Comparison of ENCODE assay signal across 15 cellular contexts in the genomic region with DNA sequence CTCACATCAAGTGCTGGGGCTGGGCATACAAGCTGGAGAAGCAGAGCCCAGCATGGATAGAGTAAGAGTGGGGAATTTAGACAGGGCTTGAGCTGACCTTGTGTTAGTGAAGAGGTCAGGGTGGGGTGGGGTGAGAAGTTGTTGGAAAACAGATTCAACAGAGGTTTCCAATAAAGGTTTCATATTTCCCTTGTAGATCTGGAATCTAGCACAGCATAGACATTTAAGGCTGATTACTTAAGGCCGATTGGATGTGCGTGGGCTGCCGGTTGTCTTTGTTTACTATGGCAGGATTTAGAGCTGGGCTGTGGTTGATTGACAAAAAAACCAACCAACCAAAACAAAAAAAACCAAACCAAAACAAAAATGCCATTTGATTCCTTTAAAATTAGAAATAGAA.
DNase-seq lines count a peak whose midpoint lies in the region; TF ChIP-seq lines count a peak whose summit lies in the region.
"Had no signal": no experiment of that assay in that cellular context is flagged by ENCODE, and none has a peak within 500 bp of the region (broad histone marks: within the 10 kb centered on the region; RNA-seq: fewer than 3 reads in every experiment).

No MANE protein-coding gene starts in this region.

- H3K36me3 ChIP-seq in prostate gland (no peaks in the 10 kb centered on the region), OCI-LY7 (ENCODE audit: insufficient read depth, low read length) (no peaks in the 10 kb centered on the region)
- H3K36me3 ChIP-seq: SJCRH30, WERI-Rb-1 had no signal

- no peaks in the 10 kb centered on the region for H3K79me2 ChIP-seq in OCI-LY7 (ENCODE audit: insufficient read depth, low read depth, low read length)

- H3K27me3 ChIP-seq in prostate gland (replicated peaks; ENCODE audit: insufficient read depth): no peaks in the 10 kb centered on the region
- H3K27me3 ChIP-seq: SJCRH30 had no signal

- intact Hi-C loops in prostate gland (cut with DNase I): no loop called here
- intact Hi-C loops in OCI-LY7 (cut with micrococcal nuclease; ENCODE audit: unreplicated experiment): no loop called here

- H4K20me1 ChIP-seq in OCI-LY7 (ENCODE audit: insufficient read depth, low read length): no peaks in the 10 kb centered on the region

- H3K4me1 Mint-ChIP-seq in glutamatergic neuron (ENCODE audit: low read depth, unreplicated experiment): peaks cover 22% of the 10 kb centered on the region
- no peaks in the 10 kb centered on the region for H3K4me1 Mint-ChIP-seq in activated CD4-positive, alpha-beta memory T cell treated with anti-CD3 and anti-CD28 coated beads, Interleukin-2, amount 10 ng/mL, durations not matched to agents 7 days and 5 days
- H3K4me1 Mint-ChIP-seq: CD4-positive, CD25-positive, alpha-beta regulatory T cell had no signal

- peaks cover 13% of the 10 kb centered on the region for H3K4me1 ChIP-seq in prostate gland (replicated peaks)
- H3K4me1 ChIP-seq in OCI-LY7 (ENCODE audit: insufficient read depth, low read length, poor library complexity, severe bottlenecking): no peaks in the 10 kb centered on the region

- no TSS peak for BruUV-seq in OCI-LY7 (replicated peaks; lab: Mats Ljungman, UMichigan)

- CTCF ChIA-PET in OCI-LY7 (lab: Charles Lee; ENCODE audit: unreplicated experiment): interaction anchor here (0.5 kb wide), 1 partner anchor 159 kb away, joined by 4 read pairs; no protein-coding TSS in a partner anchor
- CTCF ChIA-PET in activated CD4-positive, alpha-beta memory T cell treated with anti-CD3 and anti-CD28 coated beads, Interleukin-2, amount 10 ng/mL, durations not matched to agents 7 days and 5 days (lab: Charles Lee): no interaction called here

- peak overlapping the region; percentile 69 to 83 for H3K27ac ChIP-seq in prostate gland
- H3K27ac ChIP-seq in OCI-LY7 (ENCODE audit: low read depth, low read length, poor library complexity, severe bottlenecking): no peak overlapping the region
- H3K27ac ChIP-seq: KMS-11, SJCRH30, WERI-Rb-1 had no signal

- no peak overlapping the region for H3K4me3 Mint-ChIP-seq in glutamatergic neuron (ENCODE audit: unreplicated experiment)
- no peak overlapping the region for H3K4me3 Mint-ChIP-seq in activated CD4-positive, alpha-beta memory T cell treated with anti-CD3 and anti-CD28 coated beads, Interleukin-2, amount 10 ng/mL, durations not matched to agents 7 days and 5 days
- H3K4me3 Mint-ChIP-seq: activated T-helper 1 cell treated with anti-CD3 and anti-CD28 coated beads, Interleukin-12 subunit alpha, Interleukin-12 subunit beta, Interleukin-2, Interleukin-4 antibody, amounts not matched to agents 30 ng/mL and 10 ng/mL and 1 ng/mL, durations not matched to agents 14 hours and 24 hours and 36 hours; CD4-positive, CD25-positive, alpha-beta regulatory T cell; natural killer cell treated with Interleukin-12 subunit alpha and Interleukin-12 subunit beta and Interleukin-15 and Interleukin-18, amount 100 ng/mL, for 72 hours had no signal

- peaks cover 4% of the 10 kb centered on the region for H3K27me3 Mint-ChIP-seq in glutamatergic neuron (ENCODE audit: unreplicated experiment)
- peaks cover 7% of the 10 kb centered on the region for H3K27me3 Mint-ChIP-seq in activated CD4-positive, alpha-beta memory T cell treated with anti-CD3 and anti-CD28 coated beads, Interleukin-2, amount 10 ng/mL, durations not matched to agents 7 days and 5 days

- H3K4me3 ChIP-seq in prostate gland: no peak overlapping the region
- H3K4me3 ChIP-seq in OCI-LY7 (ENCODE audit: low read depth, low read length, poor library complexity, severe bottlenecking): no peak overlapping the region
- H3K4me3 ChIP-seq: SJCRH30 had no signal

- TF ChIP-seq POLR2A in prostate gland (IDR thresholded peaks at IDR 0.05): no peak

- TF ChIP-seq CTCF in prostate gland (IDR thresholded peaks at IDR 0.05) (no peak), OCI-LY7 (conservative IDR thresholded peaks at IDR 0.05; ENCODE audit: low read length) (no peak), glutamatergic neuron (IDR thresholded peaks at IDR 0.05; ENCODE audit: partially characterized antibody, unreplicated experiment) (no peak)

- H2AFZ ChIP-seq in OCI-LY7 (ENCODE audit: low read length): no peak overlapping the region

- no peaks in the 10 kb centered on the region for H3K9me2 ChIP-seq in OCI-LY7 (ENCODE audit: insufficient read depth, low read length)

- no peak overlapping the region for H3K4me2 ChIP-seq in OCI-LY7 (ENCODE audit: low read length)
- H3K4me2 ChIP-seq: KMS-11 had no signal

- no peaks in the 10 kb centered on the region for H3K9me3 ChIP-seq in prostate gland
- H3K9me3 ChIP-seq in OCI-LY7 (ENCODE audit: low read length): no peaks in the 10 kb centered on the region
- H3K9me3 ChIP-seq: SJCRH30 had no signal

- POLR2A ChIA-PET in OCI-LY7 (lab: Charles Lee): interaction anchor here (0.6 kb wide), 1 partner anchor 42 kb away, joined by 3 read pairs; no protein-coding TSS in a partner anchor
- POLR2A ChIA-PET in activated CD4-positive, alpha-beta memory T cell treated with anti-CD3 and anti-CD28 coated beads, Interleukin-2, amount 10 ng/mL, durations not matched to agents 7 days and 5 days (lab: Charles Lee): no interaction called here

- no peaks in the 10 kb centered on the region for H3K36me3 Mint-ChIP-seq in glutamatergic neuron (ENCODE audit: unreplicated experiment)
- no peaks in the 10 kb centered on the region for H3K36me3 Mint-ChIP-seq in activated CD4-positive, alpha-beta memory T cell treated with anti-CD3 and anti-CD28 coated beads, Interleukin-2, amount 10 ng/mL, durations not matched to agents 7 days and 5 days (ENCODE audit: low read depth)
- H3K36me3 Mint-ChIP-seq: CD4-positive, CD25-positive, alpha-beta regulatory T cell; natural killer cell treated with Interleukin-12 subunit alpha and Interleukin-12 subunit beta and Interleukin-15 and Interleukin-18, amount 100 ng/mL, for 72 hours had no signal

- DNase-seq in AG20443 (ENCODE audit: low spot score) (peak; percentile 49), amniotic stem cell (lab: John Stamatoyannopoulos, UW) (peak; percentile 46), fibroblast of the conjunctiva (ENCODE audit: low read depth) (peak; percentile 76), prostate gland (ENCODE audit: low spot score) (peak; percentile 34), OCI-LY7 (ENCODE audit: low spot score) (no peak), glutamatergic neuron (no peak), RPMI8226 (no peak)
- DNase-seq in activated CD4-positive, alpha-beta memory T cell treated with anti-CD3 and anti-CD28 coated beads, Interleukin-2, amount 10 ng/mL, durations not matched to agents 7 days and 5 days: no peak
- DNase-seq: CD4-positive, CD25-positive, alpha-beta regulatory T cell; SJCRH30; stimulated activated naive CD4-positive, alpha-beta T cell treated with Interleukin-2 at 50 U/mL for 16 hours; WERI-Rb-1 had no signal

- H3K9me3 Mint-ChIP-seq in glutamatergic neuron (ENCODE audit: unreplicated experiment): peaks cover 6% of the 10 kb centered on the region
- H3K9me3 Mint-ChIP-seq in activated CD4-positive, alpha-beta memory T cell treated with anti-CD3 and anti-CD28 coated beads, Interleukin-2, amount 10 ng/mL, durations not matched to agents 7 days and 5 days: no peaks in the 10 kb centered on the region
- H3K9me3 Mint-ChIP-seq: activated T-helper 1 cell treated with anti-CD3 and anti-CD28 coated beads, Interleukin-12 subunit alpha, Interleukin-12 subunit beta, Interleukin-2, Interleukin-4 antibody, amounts not matched to agents 30 ng/mL and 10 ng/mL and 1 ng/mL, durations not matched to agents 14 hours and 24 hours and 36 hours; natural killer cell treated with Interleukin-12 subunit alpha and Interleukin-12 subunit beta and Interleukin-15 and Interleukin-18, amount 100 ng/mL, for 72 hours had no signal

- no peak overlapping the region for H3K27ac Mint-ChIP-seq in glutamatergic neuron (ENCODE audit: unreplicated experiment)
- H3K27ac Mint-ChIP-seq in activated CD4-positive, alpha-beta memory T cell treated with anti-CD3 and anti-CD28 coated beads, Interleukin-2, amount 10 ng/mL, durations not matched to agents 7 days and 5 days: no peak overlapping the region
- H3K27ac Mint-ChIP-seq: activated T-helper 1 cell treated with anti-CD3 and anti-CD28 coated beads, Interleukin-12 subunit alpha, Interleukin-12 subunit beta, Interleukin-2, Interleukin-4 antibody, amounts not matched to agents 30 ng/mL and 10 ng/mL and 1 ng/mL, durations not matched to agents 14 hours and 24 hours and 36 hours; natural killer cell treated with Interleukin-12 subunit alpha and Interleukin-12 subunit beta and Interleukin-15 and Interleukin-18, amount 100 ng/mL, for 72 hours had no signal

- WGBS in prostate gland: 18% methylated on average over 3 of the region's 3 CpGs

Comparison
In these comparisons a context has a peak if more than half of its experiments do, and no peak if none do; other contexts are left out.
1. DNase-seq: peak in AG20443 (single experiment), amniotic stem cell (single experiment), fibroblast of the conjunctiva (single experiment) and prostate gland (single experiment); none in OCI-LY7 (single experiment), glutamatergic neuron (single experiment), activated CD4-positive, alpha-beta memory T cell treated with anti-CD3 and anti-CD28 coated beads, Interleukin-2, amount 10 ng/mL, durations not matched to agents 7 days and 5 days (single experiment) and RPMI8226 (single experiment).